Comparison of ENCODE assay signal across 1 cellular context in the genomic region with DNA sequence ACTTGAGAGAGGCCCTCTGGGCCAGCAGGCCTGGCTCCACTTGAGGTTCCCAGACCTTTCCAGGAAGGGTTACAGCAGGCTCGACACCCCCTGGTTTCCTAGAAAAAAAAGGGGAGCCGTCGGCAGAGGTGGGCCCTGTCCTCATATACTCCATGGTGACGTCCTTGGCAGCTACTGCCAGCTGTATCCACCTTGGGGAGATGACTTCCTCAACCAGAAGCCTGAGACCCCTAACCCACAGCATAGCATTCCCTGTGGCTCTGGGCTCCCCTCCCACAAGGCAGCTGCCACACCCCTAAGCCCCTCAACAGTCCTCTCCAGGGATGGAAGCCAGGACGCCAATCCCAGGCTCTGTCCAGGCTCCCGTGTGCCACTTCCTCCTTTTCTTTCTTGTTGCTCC.
TF ChIP-seq lines count a peak whose summit lies in the region.

No MANE protein-coding gene starts in this region.

TF ChIP-seq in H1, 55 proteins besides CTCF, POLR2A, EP300 and RAD21:
- TF ChIP-seq JUN (IDR thresholded peaks at IDR 0.05; ENCODE audit: low read depth, low read length), result no peak
- TF ChIP-seq, protein P1, sequence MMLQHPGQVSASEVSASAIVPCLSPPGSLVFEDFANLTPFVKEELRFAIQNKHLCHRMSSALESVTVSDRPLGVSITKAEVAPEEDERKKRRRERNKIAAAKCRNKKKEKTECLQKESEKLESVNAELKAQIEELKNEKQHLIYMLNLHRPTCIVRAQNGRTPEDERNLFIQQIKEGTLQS (IDR thresholded peaks at IDR 0.05; ENCODE audit: insufficient read depth, low read depth, low read length), result no peak
- no peak for TF ChIP-seq CBX5 (IDR thresholded peaks at IDR 0.05; ENCODE audit: low read depth, low read length)
- no peak for TF ChIP-seq CTBP2 (IDR thresholded peaks at IDR 0.05; ENCODE audit: borderline replicate concordance, insufficient read depth, insufficient read length, low read length)
- no peak for TF ChIP-seq KDM4A (IDR thresholded peaks at IDR 0.05; ENCODE audit: low read depth, low read length, severe bottlenecking)
- no peak for TF ChIP-seq HDAC6 (IDR thresholded peaks at IDR 0.05; ENCODE audit: low read depth, low read length)
- no peak for TF ChIP-seq EGR1 (IDR thresholded peaks at IDR 0.05; ENCODE audit: borderline replicate concordance, low read depth, low read length)
- TF ChIP-seq CEBPB (IDR thresholded peaks at IDR 0.05; ENCODE audit: low read depth, low read length), result no peak
TF ChIP-seq in H1: peak in this region for 0.
